ENCODE assay signal across 8 cellular contexts in genomic region chr4:2261853-2262144, GRCh38. TPM values are rescaled to one million over a fixed set of nuclear protein-coding genes. Genes with fewer than 3 reads are reported as not detected.
A peak's percentile ranks its signal among the peaks of the same experiment; 100 is the strongest.
DNase-seq lines count a peak whose midpoint lies in the region; ATAC-seq and TF ChIP-seq lines count a peak whose summit lies in the region.

Gene MXD4 (minus strand): TSS chr4:2262109. CDS start chr4:2261980, 129 bp downstream.

- H3K27me3 ChIP-seq in esophagus muscularis mucosa: no peaks in the 10 kb centered on the region
- no peaks in the 10 kb centered on the region for H3K27me3 ChIP-seq in neural progenitor cell

- no peak for TF ChIP-seq CTCF in esophagus muscularis mucosa (IDR thresholded peaks at IDR 0.05)
- TF ChIP-seq CTCF in neural progenitor cell (IDR thresholded peaks at IDR 0.05): no peak

- H3K9ac ChIP-seq in neural progenitor cell: peak within 1 kb of the TSS; percentile 59

- H2AFZ ChIP-seq in neural progenitor cell (replicated peaks): peak within 1 kb of the TSS; percentile 71

- peaks cover 21% of the 10 kb centered on the region for H3K79me2 ChIP-seq in neural progenitor cell (ENCODE audit: low read depth)

- peaks cover 20% of the 10 kb centered on the region for H3F3A ChIP-seq in neural progenitor cell (ENCODE audit: low read depth)

- no peak for ATAC-seq in HG03460 (IDR thresholded peaks at IDR 0.05; ENCODE audit: unreplicated experiment)

- no peak for TF ChIP-seq EP300 in esophagus muscularis mucosa (IDR thresholded peaks at IDR 0.05)

- H3K4me3 ChIP-seq in esophagus muscularis mucosa (peak within 1 kb of the TSS; percentile 91 to 96 (median 93)), neural progenitor cell (peak within 1 kb of the TSS; percentile 93)

- H3K36me3 ChIP-seq in esophagus muscularis mucosa (peaks cover 0 to 8% (median 5%) of the 10 kb centered on the region in 4 donors), neural progenitor cell (no peaks in the 10 kb centered on the region)

- H3K4me3 Mint-ChIP-seq in neural progenitor cell: peak within 1 kb of the TSS; percentile 82

- no CpG with 5 or more reads among the region's 46 CpGs for WGBS in esophagus muscularis mucosa

- peaks cover 15% of the 10 kb centered on the region for H3K4me1 Mint-ChIP-seq in neural progenitor cell

- peak within 1 kb of the TSS; percentile 97 for H3K4me2 ChIP-seq in neural progenitor cell

- peaks cover 8% of the 10 kb centered on the region for H3K27me3 Mint-ChIP-seq in neural progenitor cell (ENCODE audit: insufficient read depth, low read depth)

- no peaks in the 10 kb centered on the region for H3K9me3 Mint-ChIP-seq in neural progenitor cell

- H3K27ac ChIP-seq in esophagus muscularis mucosa (replicated peaks in 1 of 4) (peak within 1 kb of the TSS; percentile 93 to 96 (median 95)), neural progenitor cell (peak within 1 kb of the TSS; percentile 93)

- DNase-seq in T-helper 1 cell (no peak), RPMI7951 (ENCODE audit: low read depth) (no peak), esophagus muscularis mucosa (ENCODE audit: extremely low spot score) (no peak), neural progenitor cell (ENCODE audit: low spot score) (no peak), NCI-H82 (lab: John Stamatoyannopoulos, UW) (no peak), NCI-H2029 (lab: John Stamatoyannopoulos, UW) (no peak)

- H4K20me1 ChIP-seq in neural progenitor cell (ENCODE audit: low read depth): peaks cover 44% of the 10 kb centered on the region

- intact Hi-C loops in T-helper 1 cell treated with Interleukin-12 subunit alpha and Interleukin-12 subunit beta and Interleukin-4 antibody, amounts not matched to agents 30 ng/mL and 1 ng/mL, for 36 hours (cut with micrococcal nuclease): loop anchor here (1.0 to 2.0 kb wide), 14 partner anchors 19 to 813 kb away; partner anchors contain the start of genes CFAP99, FAM193A, GRK4 and HAUS3
- intact Hi-C loops in esophagus muscularis mucosa (cut with DNase I): loop anchor here (2.0 to 5.0 kb wide), 3 partner anchors 19 to 276 kb away; partner anchors contain the start of genes CFAP99, FAM193A, HAUS3 and POLN

- H3K9me3 ChIP-seq in esophagus muscularis mucosa (no peaks in the 10 kb centered on the region), neural progenitor cell (ENCODE audit: low read depth) (no peaks in the 10 kb centered on the region)

- no peak for TF ChIP-seq POLR2A in esophagus muscularis mucosa (IDR thresholded peaks at IDR 0.05; ENCODE audit: low read depth)

- no peaks in the 10 kb centered on the region for H3K36me3 Mint-ChIP-seq in neural progenitor cell

- peaks cover 67 to 88% (median 77%) of the 10 kb centered on the region in 4 donors for H3K4me1 ChIP-seq in esophagus muscularis mucosa
- H3K4me1 ChIP-seq in neural progenitor cell: peaks cover 26% of the 10 kb centered on the region

- no peak within 1 kb of the TSS for H3K27ac Mint-ChIP-seq in neural progenitor cell

RNA-seq across cellular contexts. Expression of gene MXD4, which starts in this region (rescaled TPM):
- 22.5 and 25.1 TPM in 2 replicates for total RNA-seq in T-helper 1 cell treated with Interleukin-12 subunit alpha and Interleukin-12 subunit beta and Interleukin-4 antibody, amounts not matched to agents 30 ng/mL and 1 ng/mL, for 36 hours
- 16.2 and 17.2 TPM in 2 replicates for total RNA-seq in RPMI7951 (2014; rRNA removed; shearing (Covaris generic))
- total RNA-seq in esophagus muscularis mucosa (10 to 100 TPM; 38.8 to 86.4 (median 59.2) TPM), neural progenitor cell (ENCODE audit: low replicate concordance) (22.7 and 58.8 TPM in 2 replicates)
